Comparison of ENCODE assay signal across 8 cellular contexts in the genomic region with DNA sequence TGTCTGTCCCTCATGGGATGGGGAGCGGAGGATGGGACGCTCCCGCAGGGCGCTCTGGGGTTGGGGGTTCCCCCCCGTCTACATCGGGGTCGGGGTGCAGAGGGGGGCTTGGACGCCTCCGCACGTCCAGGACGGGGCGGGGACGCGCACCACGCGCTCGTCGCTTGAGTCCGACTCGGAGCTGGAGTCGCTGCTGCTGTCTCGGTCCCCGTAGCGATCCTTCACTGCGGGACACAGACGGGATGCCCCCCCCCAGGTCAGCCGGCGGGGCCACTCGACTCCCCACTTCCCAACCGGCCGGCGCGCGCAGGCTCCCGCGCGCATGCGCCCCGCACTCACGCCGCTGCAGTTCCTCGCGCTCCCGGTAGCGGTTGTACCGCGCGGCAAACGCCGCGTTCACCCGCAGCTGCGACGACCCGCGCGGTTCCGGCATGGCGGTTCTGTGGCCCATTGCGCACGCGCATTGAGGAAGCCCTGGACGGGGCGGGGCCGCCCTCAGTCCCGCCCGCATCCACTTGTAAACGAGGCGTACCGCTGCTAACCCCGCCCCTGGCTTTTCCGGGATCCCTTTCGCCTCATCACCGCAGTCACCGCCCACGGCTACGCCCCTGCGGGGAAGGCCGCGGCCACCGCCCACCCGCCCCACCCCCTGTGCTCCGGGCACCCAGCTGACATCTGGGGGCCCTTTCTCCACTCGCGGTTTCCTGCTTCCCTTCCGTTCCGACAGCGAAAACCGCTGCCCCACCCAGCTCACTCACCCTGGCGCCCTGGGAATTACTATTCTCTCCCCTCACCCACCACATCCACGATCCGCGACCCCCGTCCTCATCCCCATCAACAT. TPM values are rescaled to one million over a fixed set of nuclear protein-coding genes. Genes with fewer than 3 reads are reported as not detected.
DNase-seq lines count a peak whose midpoint lies in the region; ATAC-seq and TF ChIP-seq lines count a peak whose summit lies in the region.

TSS of gene KRI1 (minus strand) at position 444 of the 841 bp plus-strand sequence. CDS start at position 433, 11 bp downstream.

- H3K4me1 ChIP-seq in gastroesophageal sphincter = peaks cover 0 to 50% (median 24%) of the 10 kb centered on the region in 3 donors

- H3K9me3 ChIP-seq in gastroesophageal sphincter = no peaks in the 10 kb centered on the region

- TF ChIP-seq CTCF in gastroesophageal sphincter (IDR thresholded peaks at IDR 0.05) = peak in 3 of 4 experiments; percentile 47 to 78 (median 59)

- no peaks in the 10 kb centered on the region for H3K27me3 ChIP-seq in gastroesophageal sphincter

- peak within 1 kb of the TSS; percentile 81 to 95 for H3K4me3 ChIP-seq in gastroesophageal sphincter

- WGBS in gastroesophageal sphincter (ENCODE audit: low coverage in 1 of 2), 2 donors = 0% methylated on average over 6 to 12 of the region's 94 CpGs

- no peak for TF ChIP-seq EP300 in gastroesophageal sphincter (IDR thresholded peaks at IDR 0.05)

- POLR2A ChIA-PET in HEK293T (lab: Yijun Ruan, JAX) = interaction anchor here (1.2 to 1.4 kb wide), 3 partner anchors 10 to 23 kb away, joined by 3 to 5 read pairs (median 5); no protein-coding TSS in a partner anchor

- H3K36me3 ChIP-seq in gastroesophageal sphincter = peaks cover 0 to 27% of the 10 kb centered on the region in 2 donors

- TF ChIP-seq POLR2A in gastroesophageal sphincter (IDR thresholded peaks at IDR 0.05) = peak; percentile 89 to 91

- CTCF ChIA-PET in HEK293T (lab: Yijun Ruan, JAX) = interaction anchor here (1.0 to 1.1 kb wide), 3 partner anchors 30 to 79 kb away, joined by 3 to 7 read pairs (median 5); no protein-coding TSS in a partner anchor

- peak; percentile 71 for DNase-seq in GM04503 (ENCODE audit: low read depth)
- peak; percentile 97 for DNase-seq in HEK293T (ENCODE audit: extremely low spot score)
- peak; percentile 99 for DNase-seq in NAMALWA (ENCODE audit: low spot score)
- peak; percentile 94 for DNase-seq in SK-MEL-5 (ENCODE audit: low read depth, low spot score)
- peak; percentile 97 for DNase-seq in activated naive CD4-positive, alpha-beta T cell treated with Interleukin-2 at 50 U/mL for 16 hours
- DNase-seq in non-pigmented ciliary epithelial cell (ENCODE audit: low read depth) = peak; percentile 84
- DNase-seq in substantia nigra (lab: John Stamatoyannopoulos, UW) = peak; percentile 84 to 98 (median 95)

- ATAC-seq in gastroesophageal sphincter = peak; percentile 86

- H3K27ac ChIP-seq in gastroesophageal sphincter (peak within 1 kb of the TSS; percentile 83 to 96 (median 92)), substantia nigra (ENCODE audit: low read depth, low read length, poor library complexity, severe bottlenecking) (peak within 1 kb of the TSS; percentile 93)

- in situ Hi-C loops in SK-MEL-5 (cut with HindIII; ENCODE audit: low pct_unique_long_range_greater_than_20kb, low sequenced_read_pairs) = no loop called here

TF ChIP-seq in HEK293T, 16 proteins besides CTCF, POLR2A, EP300 and RAD21:
- TF ChIP-seq FOXA1 (IDR thresholded peaks at IDR 0.05) (no peak), SUZ12 (IDR thresholded peaks at IDR 0.05) (no peak), L3MBTL2 (conservative IDR thresholded peaks at IDR 0.05) (peak; percentile 95), ELF4 (IDR thresholded peaks at IDR 0.05) (peak; percentile 46; the same call in 1 of the 2 replicates), FOXM1 (IDR thresholded peaks at IDR 0.05; ENCODE audit: borderline replicate concordance) (peak; percentile 64; the same call in 1 of the 2 replicates)

RNA-seq across cellular contexts. Expression of gene KRI1, which starts in this region (rescaled TPM):
- total RNA-seq in SK-MEL-5 (2014; rRNA removed; shearing (Covaris generic)) = 7.9 and 9.3 TPM in 2 replicates
- 15.2 and 16.3 TPM in 2 replicates for polyA plus RNA-seq in SK-MEL-5 (2015; cell fraction: cytosol; rRNA removed)
- polyA plus RNA-seq in SK-MEL-5 (2015; cell fraction: nucleus; rRNA removed) = 35.8 and 42.6 TPM in 2 replicates
- total RNA-seq in gastroesophageal sphincter = 10 to 100 TPM; 16.0 to 28.0 (median 20.1) TPM

Comparison
In these comparisons a context has a peak if more than half of its experiments do, and no peak if none do; other contexts are left out.
1. Peak in every context shown above with its lines: DNase-seq, ATAC-seq, H3K4me3 ChIP-seq and H3K27ac ChIP-seq.